8 cellular contexts compared by ENCODE assay signal in the genomic region with DNA sequence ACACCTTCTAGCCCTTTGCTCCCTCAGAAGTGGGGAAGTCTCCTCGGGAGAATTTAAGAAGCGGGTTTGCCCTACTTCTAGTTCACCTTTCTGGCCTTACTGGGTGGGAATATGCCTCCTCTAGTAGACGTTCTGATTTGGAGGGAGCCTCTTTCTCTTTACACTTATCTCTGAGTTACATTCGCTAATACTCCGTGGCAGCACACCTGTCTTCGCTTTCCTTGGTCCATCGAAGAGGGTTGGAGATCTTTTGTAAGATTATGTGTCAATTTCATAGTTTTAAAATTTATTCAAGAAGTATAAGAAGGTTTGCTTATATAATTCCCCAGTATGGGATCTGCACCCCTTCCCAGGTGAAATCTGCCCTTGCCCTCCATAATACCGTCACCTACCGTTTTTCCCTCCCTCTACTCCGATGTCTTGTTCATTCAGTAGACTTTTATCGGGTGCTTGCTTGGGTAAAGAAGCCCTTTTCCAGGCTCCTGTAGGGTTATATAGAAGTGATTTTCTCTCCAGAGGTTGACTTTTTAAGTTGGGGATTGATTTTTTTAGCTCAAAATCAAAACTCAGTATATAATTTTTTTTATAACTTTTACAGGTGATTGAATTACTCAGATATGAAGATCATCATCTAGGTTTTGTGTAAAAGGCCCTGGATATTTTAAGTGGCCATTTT. TPM values are rescaled to one million over a fixed set of nuclear protein-coding genes. Genes with fewer than 3 reads are reported as not detected.
DNase-seq lines count a peak whose midpoint lies in the region; ATAC-seq, FAIRE-seq and TF ChIP-seq lines count a peak whose summit lies in the region.

No MANE protein-coding gene starts in this region.

- no peak for DNase-seq in A549 (ENCODE audit: low read depth in 1 of 2, low spot score in 1 of 2)
- DNase-seq in activated naive CD8-positive, alpha-beta T cell treated with anti-CD3 and anti-CD28 coated beads, Interleukin-2, amount 10 ng/mL, durations not matched to agents 7 days and 5 days = no peak
- no peak for DNase-seq in kidney
- DNase-seq in substantia nigra (lab: John Stamatoyannopoulos, UW) = peak in 3 of 49 donors; percentile 41 to 50 (median 41)
- no peak for DNase-seq in NCI-H2227 (lab: John Stamatoyannopoulos, UW; ENCODE audit: unreplicated experiment)

- peak overlapping the region; percentile 98 for H3K4me3 Mint-ChIP-seq in activated naive CD8-positive, alpha-beta T cell treated with anti-CD3 and anti-CD28 coated beads, Interleukin-2, amount 10 ng/mL, durations not matched to agents 7 days and 5 days

- POLR2A ChIA-PET in A549 (lab: Yijun Ruan, JAX) = no interaction called here
- POLR2A ChIA-PET in HEK293 (lab: Yijun Ruan, JAX) = interaction anchor here (1.1 kb wide), 1 partner anchor 13 kb away, joined by 3 read pairs; no protein-coding TSS in a partner anchor
- POLR2A ChIA-PET in activated naive CD8-positive, alpha-beta T cell treated with anti-CD3 and anti-CD28 coated beads, Interleukin-2, amount 10 ng/mL, durations not matched to agents 7 days and 5 days (lab: Charles Lee) = interaction anchor here (1.3 kb wide), 1 partner anchor 224 kb away, joined by 5 read pairs; no protein-coding TSS in a partner anchor

- H3K27me3 Mint-ChIP-seq in activated naive CD8-positive, alpha-beta T cell treated with anti-CD3 and anti-CD28 coated beads, Interleukin-2, amount 10 ng/mL, durations not matched to agents 7 days and 5 days = no peaks in the 10 kb centered on the region

- no peak for TF ChIP-seq POLR2A in A549 (IDR thresholded peaks at IDR 0.05; ENCODE audit: low read length)

- H3K27ac Mint-ChIP-seq in activated naive CD8-positive, alpha-beta T cell treated with anti-CD3 and anti-CD28 coated beads, Interleukin-2, amount 10 ng/mL, durations not matched to agents 7 days and 5 days = peak overlapping the region; percentile 99

- H3K4me2 ChIP-seq in A549 = peak overlapping the region; percentile 92

- no peak for TF ChIP-seq CTCF in A549 (IDR thresholded peaks at IDR 0.05)
- no peak for TF ChIP-seq CTCF in HEK293 (tag by site-specific recombination; IDR thresholded peaks at IDR 0.05)
- no peak for TF ChIP-seq CTCF in kidney (IDR thresholded peaks at IDR 0.05; ENCODE audit: borderline replicate concordance, extremely low read depth, insufficient read depth)

- no peak for TF ChIP-seq EP300 in A549 (IDR thresholded peaks at IDR 0.05)

- CTCF ChIA-PET in A549 (lab: Yijun Ruan, JAX) = interaction anchor here (1.0 kb wide), 1 partner anchor 45 kb away, joined by 3 read pairs; no protein-coding TSS in a partner anchor
- CTCF ChIA-PET in HEK293 (lab: Yijun Ruan, JAX) = interaction anchor here (0.7 kb wide), 1 partner anchor 226 kb away, joined by 3 read pairs; no protein-coding TSS in a partner anchor

- H3K4me1 ChIP-seq in A549 = peaks cover 38% of the 10 kb centered on the region; the same call in 2 of the 3 replicates
- peaks cover 3% of the 10 kb centered on the region; the same call in 1 of the 2 replicates for H3K4me1 ChIP-seq in HEK293 (ENCODE audit: control insufficient read depth, insufficient read depth, low read length)
- peaks cover 12 to 13% of the 10 kb centered on the region in 2 donors for H3K4me1 ChIP-seq in kidney (ENCODE audit: control insufficient read depth in 1 of 2, insufficient read depth in 1 of 2, low read depth in 1 of 2, low read length in 2 of 2)

- intact Hi-C loops in kidney (cut with DNase I) = no loop called here

- ATAC-seq in A549 (no peak), HG03520 (IDR thresholded peaks at IDR 0.05; ENCODE audit: unreplicated experiment) (no peak), GM21360 (IDR thresholded peaks at IDR 0.05; ENCODE audit: unreplicated experiment) (no peak)
- no peak for ATAC-seq in activated naive CD8-positive, alpha-beta T cell treated with anti-CD3 and anti-CD28 coated beads, Interleukin-2, amount 10 ng/mL, durations not matched to agents 7 days and 5 days (ENCODE audit: low read depth)

- TF ChIP-seq RAD21 in A549 (conservative IDR thresholded peaks at IDR 0.05 in 1 of 2, IDR thresholded peaks at IDR 0.05 in 1 of 2) = no peak

- no peaks in the 10 kb centered on the region for H3K9me3 ChIP-seq in A549
- H3K9me3 ChIP-seq in HEK293 (ENCODE audit: control insufficient read depth, insufficient read depth, low read depth, low read length) = no peaks in the 10 kb centered on the region
- no peaks in the 10 kb centered on the region for H3K9me3 ChIP-seq in kidney (ENCODE audit: control insufficient read depth in 1 of 2, low read length in 2 of 2)

- peaks cover 3 to 29% of the 10 kb centered on the region in 2 experiments; a peak in 2 of 3 replicates for H3K36me3 ChIP-seq in HEK293 (ENCODE audit: control insufficient read depth in 2 of 2, insufficient read depth in 1 of 2, low read length in 2 of 2)
- no peaks in the 10 kb centered on the region for H3K36me3 ChIP-seq in kidney (ENCODE audit: control insufficient read depth in 1 of 2, insufficient read depth in 2 of 2, low read length in 2 of 2)

- 3% methylated on average over 11 of the region's 11 CpGs for WGBS in A549 (ENCODE audit: missing lambda C conversion rate)

- peaks cover 40% of the 10 kb centered on the region for H3K36me3 Mint-ChIP-seq in activated naive CD8-positive, alpha-beta T cell treated with anti-CD3 and anti-CD28 coated beads, Interleukin-2, amount 10 ng/mL, durations not matched to agents 7 days and 5 days

- H3K9ac ChIP-seq in kidney (ENCODE audit: low read length in 2 of 2) = peak overlapping the region; percentile 99 to 100

- H3K4me3 ChIP-seq in A549 = peak overlapping the region; percentile 57
- peak overlapping the region; percentile 95 for H3K4me3 ChIP-seq in HEK293 (ENCODE audit: low read depth, low read length)
- H3K4me3 ChIP-seq in kidney (ENCODE audit: low read length in 2 of 2) = peak overlapping the region; percentile 91 to 95

- no peaks in the 10 kb centered on the region for H3K9me3 Mint-ChIP-seq in activated naive CD8-positive, alpha-beta T cell treated with anti-CD3 and anti-CD28 coated beads, Interleukin-2, amount 10 ng/mL, durations not matched to agents 7 days and 5 days

- H3K27ac ChIP-seq in A549 = peak overlapping the region; percentile 87 to 97
- peak overlapping the region; percentile 100 for H3K27ac ChIP-seq in HEK293 (ENCODE audit: extremely low read depth, low read depth, low read length)
- peak overlapping the region; percentile 100 for H3K27ac ChIP-seq in kidney (ENCODE audit: low read depth in 2 of 2, low read length in 2 of 2)
- H3K27ac ChIP-seq in substantia nigra (ENCODE audit: low read depth, low read length, poor library complexity, severe bottlenecking) = peak overlapping the region; percentile 99

- no peak for FAIRE-seq in A549 (lab: Jason Lieb, UNC)
- FAIRE-seq in kidney (lab: Jason Lieb, UNC) = no peak

- H3K4me1 Mint-ChIP-seq in activated naive CD8-positive, alpha-beta T cell treated with anti-CD3 and anti-CD28 coated beads, Interleukin-2, amount 10 ng/mL, durations not matched to agents 7 days and 5 days = peaks cover 37% of the 10 kb centered on the region

TF ChIP-seq in A549, 52 proteins besides CTCF, POLR2A, EP300 and RAD21 (continues in another document):
- TF ChIP-seq POLR2AphosphoS2 (conservative IDR thresholded peaks at IDR 0.05; ENCODE audit: low read length) (no peak), FOSL2 (IDR thresholded peaks at IDR 0.05) (no peak), FOSL2 (CRISPR knock-in tag; IDR thresholded peaks at IDR 0.05) (no peak), CHD2 (IDR thresholded peaks at IDR 0.05; ENCODE audit: low read length, partially characterized antibody) (no peak), JUN (IDR thresholded peaks at IDR 0.05) (no peak), NR3C1 (IDR thresholded peaks at IDR 0.05) (no peak), NPAS2 (CRISPR knock-in tag; IDR thresholded peaks at IDR 0.05; ENCODE audit: borderline replicate concordance) (no peak), KDM1A (IDR thresholded peaks at IDR 0.05; ENCODE audit: low read depth) (no peak)
- TF ChIP-seq, protein P1, sequence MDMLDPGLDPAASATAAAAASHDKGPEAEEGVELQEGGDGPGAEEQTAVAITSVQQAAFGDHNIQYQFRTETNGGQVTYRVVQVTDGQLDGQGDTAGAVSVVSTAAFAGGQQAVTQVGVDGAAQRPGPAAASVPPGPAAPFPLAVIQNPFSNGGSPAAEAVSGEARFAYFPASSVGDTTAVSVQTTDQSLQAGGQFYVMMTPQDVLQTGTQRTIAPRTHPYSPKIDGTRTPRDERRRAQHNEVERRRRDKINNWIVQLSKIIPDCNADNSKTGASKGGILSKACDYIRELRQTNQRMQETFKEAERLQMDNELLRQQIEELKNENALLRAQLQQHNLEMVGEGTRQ (IDR thresholded peaks at IDR 0.05) = no peak

TF ChIP-seq in HEK293, 187 proteins besides CTCF, POLR2A, EP300 and RAD21:
- TF ChIP-seq ZNF777 (tag by site-specific recombination; IDR thresholded peaks at IDR 0.05; ENCODE audit: borderline replicate concordance) (no peak), OSR2 (tag by site-specific recombination; IDR thresholded peaks at IDR 0.05) (no peak), ZFP69B (tag by site-specific recombination; IDR thresholded peaks at IDR 0.05) (no peak), ZNF366 (tag by site-specific recombination; conservative IDR thresholded peaks at IDR 0.05) (peak; percentile 32; the same call in 1 of the 2 replicates), MYNN (tag by site-specific recombination; IDR thresholded peaks at IDR 0.05; ENCODE audit: borderline replicate concordance) (0 out of 2 replicates have a peak, but pooled peaks have one; percentile 17), MEIS1 (CRISPR knock-in tag; IDR thresholded peaks at IDR 0.05; ENCODE audit: borderline replicate concordance) (no peak), ZNF354C (tag by site-specific recombination; IDR thresholded peaks at IDR 0.05; ENCODE audit: borderline replicate concordance, low read depth) (no peak), PRDM1 (tag by site-specific recombination; IDR thresholded peaks at IDR 0.05) (peak; percentile 68), ZNF701 (tag by site-specific recombination; IDR thresholded peaks at IDR 0.05) (no peak), ZNF600 (tag by site-specific recombination; IDR thresholded peaks at IDR 0.05) (peak; percentile 80; the same call in 1 of the 2 replicates), ZBTB8A (tag by site-specific recombination; IDR thresholded peaks at IDR 0.05) (peak; percentile 90)

RNA-seq across cellular contexts. Expression of gene GPBP1, which starts 1.1 kb away (rescaled TPM):
- polyA plus RNA-seq in A549 (2011; rRNA removed) = 58.3 and 86.0 TPM in 2 replicates
- 10.4 and 11.9 TPM in 2 replicates for polyA plus RNA-seq in A549 (2012; cell fraction: cytosol; rRNA removed)
- 5.9 and 10.2 TPM in 2 replicates for polyA plus RNA-seq in A549 (2012; cell fraction: nucleus; rRNA removed)
- polyA plus RNA-seq in A549 (2017; fragmentation: RNase III; extraction: RNeasy Plus Mini Kit Qiagen cat#74134 plus additional on column Dnase treatment) = 31.0 to 33.7 TPM (median 32.8 TPM) in 3 replicates
- 14.7 and 14.8 TPM in 2 replicates for polyA minus RNA-seq in A549 (2011; rRNA and poly(A)+ RNA removed)
- total RNA-seq in activated naive CD8-positive, alpha-beta T cell treated with anti-CD3 and anti-CD28 coated beads, Interleukin-2, amount 10 ng/mL, durations not matched to agents 7 days and 5 days = 100 to 1,000 TPM; 107 to 112 TPM
- 80.9 TPM for total RNA-seq in kidney
- 52.7 TPM for polyA plus RNA-seq in kidney (ENCODE audit: insufficient read depth, low read depth, low replicate concordance)
